Comparison of ENCODE assay signal across 1 cellular context in the genomic region with DNA sequence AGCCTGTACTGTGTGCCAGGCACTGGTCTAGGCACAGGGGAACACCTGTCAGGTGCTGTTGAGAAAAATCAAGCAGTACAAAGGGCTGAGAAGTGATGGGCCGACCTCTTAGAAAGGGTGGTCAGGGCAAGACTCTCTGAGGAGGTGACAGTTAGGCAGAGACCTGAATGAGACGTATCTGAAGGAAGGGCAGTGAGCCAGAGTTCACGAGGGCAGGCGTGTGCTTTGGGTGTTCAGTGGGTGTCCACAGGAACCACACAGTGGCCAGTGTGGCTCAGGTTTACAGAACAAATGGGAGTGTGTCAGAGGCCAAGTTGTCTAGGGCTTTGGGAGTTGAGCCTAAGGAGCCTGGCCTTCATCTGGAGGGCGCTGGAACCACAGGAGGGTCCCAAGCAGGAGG.
TF ChIP-seq lines count a peak whose summit lies in the region.

No MANE protein-coding gene starts in this region.

TF ChIP-seq in IMR-90, 13 proteins besides CTCF, POLR2A, EP300 and RAD21:
- no peak for TF ChIP-seq CEBPB (IDR thresholded peaks at IDR 0.05; ENCODE audit: low read depth, low read length)
- no peak for TF ChIP-seq RCOR1 (IDR thresholded peaks at IDR 0.05; ENCODE audit: insufficient replicate concordance, low read length)
- no peak for TF ChIP-seq BHLHE40 (IDR thresholded peaks at IDR 0.05; ENCODE audit: low read depth, low read length)
- TF ChIP-seq FOS (IDR thresholded peaks at IDR 0.05; ENCODE audit: low read depth, low read length), result no peak
- TF ChIP-seq, protein P1, sequence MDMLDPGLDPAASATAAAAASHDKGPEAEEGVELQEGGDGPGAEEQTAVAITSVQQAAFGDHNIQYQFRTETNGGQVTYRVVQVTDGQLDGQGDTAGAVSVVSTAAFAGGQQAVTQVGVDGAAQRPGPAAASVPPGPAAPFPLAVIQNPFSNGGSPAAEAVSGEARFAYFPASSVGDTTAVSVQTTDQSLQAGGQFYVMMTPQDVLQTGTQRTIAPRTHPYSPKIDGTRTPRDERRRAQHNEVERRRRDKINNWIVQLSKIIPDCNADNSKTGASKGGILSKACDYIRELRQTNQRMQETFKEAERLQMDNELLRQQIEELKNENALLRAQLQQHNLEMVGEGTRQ (IDR thresholded peaks at IDR 0.05; ENCODE audit: low read depth, low read length), result no peak
- TF ChIP-seq MXI1 (IDR thresholded peaks at IDR 0.05; ENCODE audit: borderline replicate concordance, low read depth, low read length), result no peak
- TF ChIP-seq SMC3 (IDR thresholded peaks at IDR 0.05; ENCODE audit: low read depth, low read length), result no peak
- TF ChIP-seq MAFK (IDR thresholded peaks at IDR 0.05; ENCODE audit: low read depth, low read length), result no peak
- TF ChIP-seq MAZ (IDR thresholded peaks at IDR 0.05; ENCODE audit: borderline replicate concordance, low read depth, low read length), result no peak
- no peak for TF ChIP-seq NFE2L2 (IDR thresholded peaks at IDR 0.05; ENCODE audit: low read depth, low read length)
- TF ChIP-seq CHD1 (IDR thresholded peaks at IDR 0.05; ENCODE audit: low read depth, low read length), result no peak
- TF ChIP-seq, protein P2, sequence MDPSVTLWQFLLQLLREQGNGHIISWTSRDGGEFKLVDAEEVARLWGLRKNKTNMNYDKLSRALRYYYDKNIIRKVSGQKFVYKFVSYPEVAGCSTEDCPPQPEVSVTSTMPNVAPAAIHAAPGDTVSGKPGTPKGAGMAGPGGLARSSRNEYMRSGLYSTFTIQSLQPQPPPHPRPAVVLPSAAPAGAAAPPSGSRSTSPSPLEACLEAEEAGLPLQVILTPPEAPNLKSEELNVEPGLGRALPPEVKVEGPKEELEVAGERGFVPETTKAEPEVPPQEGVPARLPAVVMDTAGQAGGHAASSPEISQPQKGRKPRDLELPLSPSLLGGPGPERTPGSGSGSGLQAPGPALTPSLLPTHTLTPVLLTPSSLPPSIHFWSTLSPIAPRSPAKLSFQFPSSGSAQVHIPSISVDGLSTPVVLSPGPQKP (IDR thresholded peaks at IDR 0.05; ENCODE audit: borderline replicate concordance, low read depth, low read length), result no peak
- TF ChIP-seq RFX5 (IDR thresholded peaks at IDR 0.05; ENCODE audit: low read depth, low read length), result no peak
